Comparison of ENCODE assay signal across 1 cellular context in genomic region chr17:67834634-67835033, GRCh38.
TF ChIP-seq lines count a peak whose summit lies in the region.

No MANE protein-coding gene starts in this region.

TF ChIP-seq in GM12878, 131 proteins besides CTCF, POLR2A, EP300 and RAD21:
- TF ChIP-seq DPF2 (IDR thresholded peaks at IDR 0.05): no peak
- no peak for TF ChIP-seq JUNB (IDR thresholded peaks at IDR 0.05)
- TF ChIP-seq MTA2 (IDR thresholded peaks at IDR 0.05; ENCODE audit: low read depth): no peak
- TF ChIP-seq CBX5 (IDR thresholded peaks at IDR 0.05; ENCODE audit: low read depth): no peak
- no peak for TF ChIP-seq BCL11A (IDR thresholded peaks at IDR 0.05; ENCODE audit: low read depth, low read length)
- TF ChIP-seq RUNX3 (IDR thresholded peaks at IDR 0.05; ENCODE audit: low read length): no peak
- TF ChIP-seq MYC (IDR thresholded peaks at IDR 0.05; ENCODE audit: insufficient read depth, insufficient read length, insufficient replicate concordance, low read length, severe bottlenecking): no peak
- no peak for TF ChIP-seq MXI1 (IDR thresholded peaks at IDR 0.05; ENCODE audit: low read depth, low read length)
- TF ChIP-seq NBN (IDR thresholded peaks at IDR 0.05): no peak
- TF ChIP-seq ETV6 (conservative IDR thresholded peaks at IDR 0.05 in 1 of 2, IDR thresholded peaks at IDR 0.05 in 1 of 2; ENCODE audit: borderline replicate concordance in 1 of 2, low read depth in 1 of 2): no peak
- TF ChIP-seq BACH1 (IDR thresholded peaks at IDR 0.05; ENCODE audit: borderline replicate concordance): no peak
- TF ChIP-seq POLR2AphosphoS5 (IDR thresholded peaks at IDR 0.05; ENCODE audit: low read length): no peak
- TF ChIP-seq E4F1 (IDR thresholded peaks at IDR 0.05; ENCODE audit: borderline replicate concordance, partially characterized antibody): no peak
- TF ChIP-seq STAT1 (conservative IDR thresholded peaks at IDR 0.05): no peak
- no peak for TF ChIP-seq TBL1XR1 (IDR thresholded peaks at IDR 0.05; ENCODE audit: low read depth, low read length)
- TF ChIP-seq NR2C2 (IDR thresholded peaks at IDR 0.05; ENCODE audit: borderline replicate concordance, control insufficient read depth, insufficient read length, low read depth): no peak
- TF ChIP-seq NFIC (IDR thresholded peaks at IDR 0.05; ENCODE audit: low read depth, low read length): no peak
- TF ChIP-seq E2F4 (IDR thresholded peaks at IDR 0.05; ENCODE audit: low read depth, low read length): no peak
